Comparison of ENCODE assay signal across 19 cellular contexts in the genomic region with DNA sequence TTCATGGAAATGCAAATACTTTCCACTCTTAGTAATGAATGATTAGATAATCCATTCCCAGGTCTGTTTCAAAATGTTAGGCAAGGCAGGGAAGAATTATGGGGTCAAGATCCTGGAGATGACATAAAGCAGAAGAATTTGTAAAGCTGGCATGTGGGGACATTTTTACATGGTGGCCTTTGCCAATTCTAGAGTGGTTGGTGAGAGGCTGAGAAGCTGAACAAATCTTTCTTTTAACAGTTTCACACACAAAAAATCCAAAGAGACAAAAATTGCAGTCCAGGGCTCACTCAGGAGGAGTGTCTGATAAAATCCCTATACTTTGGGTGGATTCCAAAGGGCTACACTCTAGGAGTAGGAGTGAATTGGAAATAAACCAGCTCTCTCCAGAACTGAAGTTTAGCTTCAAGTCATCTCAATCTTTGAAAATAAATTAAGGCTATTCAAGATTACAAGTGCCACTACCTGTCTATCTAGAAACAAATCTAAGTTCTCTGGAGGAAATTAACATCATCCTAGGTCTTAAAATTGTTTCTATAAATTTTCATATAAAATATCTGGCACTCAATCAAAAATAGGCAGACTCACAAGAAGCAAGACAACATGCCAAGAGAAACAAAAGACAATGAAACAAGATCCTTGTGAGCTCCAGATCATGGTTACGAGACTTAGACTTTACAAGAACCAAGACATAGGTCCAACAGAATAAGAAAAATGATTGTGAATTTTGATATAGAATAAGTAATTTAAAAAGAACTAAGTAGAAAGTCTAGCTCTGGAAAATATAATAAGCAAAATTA.
"Had no signal": no experiment of that assay in that cellular context is flagged by ENCODE, and none has a peak within 500 bp of the region (broad histone marks: within the 10 kb centered on the region; RNA-seq: fewer than 3 reads in every experiment).

No MANE protein-coding gene starts in this region.

- H3K27ac ChIP-seq: adrenal gland, body of pancreas, epithelial cell of prostate, psoas muscle, right lobe of liver, suprapubic skin had no signal

- ATAC-seq: body of pancreas; psoas muscle; right lobe of liver; stimulated activated naive CD8-positive, alpha-beta T cell treated with anti-CD3 and anti-CD28 coated beads, Interleukin-15, Interleukin-2, amounts not matched to agents 100 U/mL and 50 U/mL, for 24 hours; T-helper 17 cell; WTC11 had no signal

- H3K4me3 ChIP-seq: adrenal gland, body of pancreas, psoas muscle, right lobe of liver, suprapubic skin had no signal

- DNase-seq: activated CD4-positive, alpha-beta memory T cell treated with anti-CD3 and anti-CD28 coated beads, Interleukin-2, amount 10 ng/mL, durations not matched to agents 7 days and 5 days; activated CD4-positive, alpha-beta T cell treated with anti-CD3 and anti-CD28 coated beads for 4 hours; activated T-cell treated with anti-CD3 and anti-CD28 coated beads, Interleukin-2, amount 50 U/mL, for 24 hours; adrenal gland; body of pancreas; central memory CD4-positive, alpha-beta T cell; effector memory CD4-positive, alpha-beta T cell; glutamatergic neuron; hypothalamus; kidney glomerular epithelial cell; nephron progenitor cell; occipital lobe; psoas muscle; right lobe of liver; stimulated activated naive CD8-positive, alpha-beta T cell treated with anti-CD3 and anti-CD28 coated beads, Interleukin-15, Interleukin-2, amounts not matched to agents 100 U/mL and 50 U/mL, for 24 hours; T-helper 17 cell had no signal

- H3K4me1 ChIP-seq: body of pancreas, psoas muscle, right lobe of liver had no signal

- H3K9me3 ChIP-seq: adrenal gland, body of pancreas, psoas muscle, right lobe of liver, suprapubic skin had no signal
